Comparison of ENCODE assay signal across 8 cellular contexts in genomic region chr13:48491423-48492122, GRCh38. TPM values are rescaled to one million over a fixed set of nuclear protein-coding genes. Genes with fewer than 3 reads are reported as not detected.
A peak's percentile ranks its signal among the peaks of the same experiment; 100 is the strongest.
DNase-seq lines count a peak whose midpoint lies in the region; ATAC-seq, FAIRE-seq and TF ChIP-seq lines count a peak whose summit lies in the region.

No MANE protein-coding gene starts in this region.

- no peaks in the 10 kb centered on the region for H3K27me3 ChIP-seq in BE2C
- H3K27me3 ChIP-seq in GM12878 (replicated peaks in 1 of 2; ENCODE audit: control insufficient read depth in 2 of 2, insufficient read depth in 2 of 2, low read length in 1 of 2): no peaks in the 10 kb centered on the region
- H3K27me3 ChIP-seq in mucosa of stomach (ENCODE audit: control insufficient read depth, insufficient read depth, low read length): no peaks in the 10 kb centered on the region

- DNase-seq in BE2C: no peak
- no peak for DNase-seq in GM12878 (ENCODE audit: low read depth, low spot score)
- no peak for DNase-seq in SHP77 treated with DMSO at 0.1 percent for 48 hours (lab: John Stamatoyannopoulos, UW)
- DNase-seq in NCI-H526 treated with DMSO at 0.1 percent for 48 hours (lab: John Stamatoyannopoulos, UW): no peak
- no peak for DNase-seq in C1 segment of cervical spinal cord (lab: John Stamatoyannopoulos, UW)
- DNase-seq in NCI-H2227 treated with DMSO at 0.1 percent for 48 hours (lab: John Stamatoyannopoulos, UW): no peak

- no peaks in the 10 kb centered on the region for H4K20me1 ChIP-seq in GM12878 (ENCODE audit: control insufficient read depth, insufficient read depth)

- in situ Hi-C loops in GM12878 (cut with MboI): no loop called here

- SMC1A ChIA-PET in GM12878 (lab: Charles Lee; ENCODE audit: uncharacterized antibody, unreplicated experiment): interaction anchor here (0.8 to 1.9 kb wide), 8 partner anchors 14 to 89 kb away, joined by 3 to 9 read pairs (median 6); no protein-coding TSS in a partner anchor

- RAD21 ChIA-PET in GM12878 (lab: Charles Lee; ENCODE audit: unreplicated experiment): interaction anchor here (0.9 to 5.0 kb wide), 4 partner anchors 38 to 88 kb away, joined by 3 to 26 read pairs (median 8); no protein-coding TSS in a partner anchor

- intact Hi-C loops in GM12878 (cut with micrococcal nuclease; ENCODE audit: unreplicated experiment): loop anchor here (1.0 to 5.0 kb wide), 3 partner anchors 40 to 88 kb away; no protein-coding TSS in a partner anchor

- POLR2A ChIA-PET in GM12878 (lab: Charles Lee): interaction anchor here (0.7 kb wide), 1 partner anchor 41 kb away, joined by 3 read pairs; the partner anchor contains the start of gene RCBTB2

- H3K9me3 ChIP-seq in BE2C (no peaks in the 10 kb centered on the region), GM12878 (replicated peaks; ENCODE audit: control insufficient read depth, insufficient read depth, low read length) (no peaks in the 10 kb centered on the region; the same call in 1 of the 3 replicates), mucosa of stomach (ENCODE audit: control insufficient read depth, low read length) (no peaks in the 10 kb centered on the region)

- H3K27ac ChIP-seq in GM12878 (ENCODE audit: control insufficient read depth, insufficient read depth): peak overlapping the region; percentile 91

- no peak for TF ChIP-seq EP300 in GM12878 (IDR thresholded peaks at IDR 0.05; ENCODE audit: borderline replicate concordance in 1 of 2, control insufficient read depth in 1 of 2, low read depth in 2 of 2, low read length in 2 of 2)

- no TSS peak for BruUV-seq in GM12878 (replicated peaks; lab: Mats Ljungman, UMichigan)

- CTCF ChIA-PET in GM12878 (lab: Yijun Ruan, JAX): interaction anchor here (1.0 to 1.7 kb wide), 5 partner anchors 41 to 158 kb away, joined by 3 to 10 read pairs (median 5); partner anchors contain the start of gene RCBTB2

- ATAC-seq in GM19455 (IDR thresholded peaks at IDR 0.05; ENCODE audit: unreplicated experiment) (peak; percentile 1), GM12878 (peak; percentile 43; the same call in 2 of the 3 replicates)

- H3K4me1 ChIP-seq in BE2C: peaks cover 12% of the 10 kb centered on the region
- peaks cover 69% of the 10 kb centered on the region for H3K4me1 ChIP-seq in GM12878 (ENCODE audit: control insufficient read depth, insufficient read depth, low read length)
- peaks cover 5% of the 10 kb centered on the region for H3K4me1 ChIP-seq in mucosa of stomach (ENCODE audit: control insufficient read depth, insufficient read depth, low read length)

- H3K4me3 ChIP-seq in BE2C (ENCODE audit: low read depth, low read length) (peak overlapping the region; percentile 50), GM12878 (peak overlapping the region; percentile 66), mucosa of stomach (ENCODE audit: low read length) (no peak overlapping the region)

- peaks cover 29% of the 10 kb centered on the region for H3K79me2 ChIP-seq in GM12878 (ENCODE audit: control insufficient read depth, insufficient read depth, low read length)

- H3K9ac ChIP-seq in GM12878 (ENCODE audit: control insufficient read depth, insufficient read depth, low read length): peak overlapping the region; percentile 61
- peak overlapping the region; percentile 30 for H3K9ac ChIP-seq in mucosa of stomach (ENCODE audit: low read length)

- H3K36me3 ChIP-seq in BE2C (peaks cover 4% of the 10 kb centered on the region), GM12878 (ENCODE audit: control insufficient read depth in 2 of 2, insufficient read depth in 2 of 2, low read length in 1 of 2) (peaks cover 0 to 22% of the 10 kb centered on the region in 2 experiments; a peak in 2 of 4 replicates), mucosa of stomach (ENCODE audit: control insufficient read depth, insufficient read depth, low read length) (no peaks in the 10 kb centered on the region)

- no peak for FAIRE-seq in GM12878 (lab: Jason Lieb, UNC)

- H3K4me2 ChIP-seq in GM12878 (ENCODE audit: control insufficient read depth, insufficient read depth): peak overlapping the region; percentile 92

- no peak for TF ChIP-seq CTCF in BE2C (IDR thresholded peaks at IDR 0.05; ENCODE audit: low read depth, low read length)
- TF ChIP-seq CTCF in GM12878 (IDR thresholded peaks at IDR 0.05 in 2 of 3, conservative IDR thresholded peaks at IDR 0.05 in 1 of 3; ENCODE audit: control insufficient read depth in 2 of 3, extremely low read depth in 1 of 3, insufficient read depth in 1 of 3, low read depth in 3 of 3, low read length in 3 of 3): no peak

- TF ChIP-seq POLR2A in GM12878 (IDR thresholded peaks at IDR 0.05; ENCODE audit: low read depth, low read length): no peak

- H2AFZ ChIP-seq in GM12878 (ENCODE audit: control insufficient read depth, low read depth, low read length): no peak overlapping the region; the same call in 1 of the 2 replicates

- TF ChIP-seq RAD21 in GM12878 (IDR thresholded peaks at IDR 0.05; ENCODE audit: insufficient read depth, low read depth, low read length): no peak

TF ChIP-seq in GM12878, 131 proteins besides CTCF, POLR2A, EP300 and RAD21 (continues in another document):
- TF ChIP-seq, protein P1, sequence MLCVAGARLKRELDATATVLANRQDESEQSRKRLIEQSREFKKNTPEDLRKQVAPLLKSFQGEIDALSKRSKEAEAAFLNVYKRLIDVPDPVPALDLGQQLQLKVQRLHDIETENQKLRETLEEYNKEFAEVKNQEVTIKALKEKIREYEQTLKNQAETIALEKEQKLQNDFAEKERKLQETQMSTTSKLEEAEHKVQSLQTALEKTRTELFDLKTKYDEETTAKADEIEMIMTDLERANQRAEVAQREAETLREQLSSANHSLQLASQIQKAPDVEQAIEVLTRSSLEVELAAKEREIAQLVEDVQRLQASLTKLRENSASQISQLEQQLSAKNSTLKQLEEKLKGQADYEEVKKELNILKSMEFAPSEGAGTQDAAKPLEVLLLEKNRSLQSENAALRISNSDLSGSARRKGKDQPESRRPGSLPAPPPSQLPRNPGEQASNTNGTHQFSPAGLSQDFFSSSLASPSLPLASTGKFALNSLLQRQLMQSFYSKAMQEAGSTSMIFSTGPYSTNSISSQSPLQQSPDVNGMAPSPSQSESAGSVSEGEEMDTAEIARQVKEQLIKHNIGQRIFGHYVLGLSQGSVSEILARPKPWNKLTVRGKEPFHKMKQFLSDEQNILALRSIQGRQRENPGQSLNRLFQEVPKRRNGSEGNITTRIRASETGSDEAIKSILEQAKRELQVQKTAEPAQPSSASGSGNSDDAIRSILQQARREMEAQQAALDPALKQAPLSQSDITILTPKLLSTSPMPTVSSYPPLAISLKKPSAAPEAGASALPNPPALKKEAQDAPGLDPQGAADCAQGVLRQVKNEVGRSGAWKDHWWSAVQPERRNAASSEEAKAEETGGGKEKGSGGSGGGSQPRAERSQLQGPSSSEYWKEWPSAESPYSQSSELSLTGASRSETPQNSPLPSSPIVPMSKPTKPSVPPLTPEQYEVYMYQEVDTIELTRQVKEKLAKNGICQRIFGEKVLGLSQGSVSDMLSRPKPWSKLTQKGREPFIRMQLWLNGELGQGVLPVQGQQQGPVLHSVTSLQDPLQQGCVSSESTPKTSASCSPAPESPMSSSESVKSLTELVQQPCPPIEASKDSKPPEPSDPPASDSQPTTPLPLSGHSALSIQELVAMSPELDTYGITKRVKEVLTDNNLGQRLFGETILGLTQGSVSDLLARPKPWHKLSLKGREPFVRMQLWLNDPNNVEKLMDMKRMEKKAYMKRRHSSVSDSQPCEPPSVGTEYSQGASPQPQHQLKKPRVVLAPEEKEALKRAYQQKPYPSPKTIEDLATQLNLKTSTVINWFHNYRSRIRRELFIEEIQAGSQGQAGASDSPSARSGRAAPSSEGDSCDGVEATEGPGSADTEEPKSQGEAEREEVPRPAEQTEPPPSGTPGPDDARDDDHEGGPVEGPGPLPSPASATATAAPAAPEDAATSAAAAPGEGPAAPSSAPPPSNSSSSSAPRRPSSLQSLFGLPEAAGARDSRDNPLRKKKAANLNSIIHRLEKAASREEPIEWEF (IDR thresholded peaks at IDR 0.05; ENCODE audit: insufficient replicate concordance, low read depth, low read length): no peak
- no peak for TF ChIP-seq HCFC1 (IDR thresholded peaks at IDR 0.05; ENCODE audit: low read length)
- no peak for TF ChIP-seq CREM (IDR thresholded peaks at IDR 0.05; ENCODE audit: low read depth)
- TF ChIP-seq DPF2 (IDR thresholded peaks at IDR 0.05): no peak
- TF ChIP-seq HDAC6 (IDR thresholded peaks at IDR 0.05; ENCODE audit: unreplicated experiment): no peak
- TF ChIP-seq MEF2B (IDR thresholded peaks at IDR 0.05; ENCODE audit: partially characterized antibody, poor library complexity, severe bottlenecking): no peak
- TF ChIP-seq MLLT1 (IDR thresholded peaks at IDR 0.05): no peak

RNA-seq across cellular contexts. Expression of gene RCBTB2, which starts 41.3 kb away (rescaled TPM):
- polyA plus RNA-seq in BE2C (2012; ENCODE audit: insufficient read depth, insufficient read length, low read depth): 9.2 TPM
- total RNA-seq in GM12878 (2013; cell fraction: nucleolus; rRNA removed): 2.7 and 4.2 TPM in 2 replicates
- 5.0 and 6.9 TPM in 2 replicates for total RNA-seq in GM12878 (2014; rRNA removed)
- total RNA-seq in GM12878 (2014; rRNA removed; fragmentation: Illumina TruSeq; extraction: Trizol): 6.9 and 8.3 TPM in 2 replicates
- total RNA-seq in GM12878 (2021): 5.9 and 7.7 TPM in 2 replicates
- 9.4 TPM for polyA plus RNA-seq in GM12878 (2011; ENCODE audit: low read depth)
- polyA plus RNA-seq in GM12878 (2011; rRNA removed): 9.8 and 15.3 TPM in 2 replicates
- polyA plus RNA-seq in GM12878 (2011; cell fraction: cytosol; rRNA removed): 3.9 and 5.7 TPM in 2 replicates
- 14.0 and 14.2 TPM in 2 replicates for polyA plus RNA-seq in GM12878 (2011; cell fraction: nucleus; rRNA removed)
- 9.5 and 16.1 TPM in 2 replicates for polyA plus RNA-seq in GM12878 (2012)
- 7.4 and 8.7 TPM in 2 replicates for polyA plus RNA-seq in GM12878 (2014; fragmentation: Illumina TruSeq; extraction: Trizol)
- polyA plus RNA-seq in GM12878 (2014; fragmentation: Nextera tagmentation; extraction: Ambion mirVana): 10 to 100 TPM in 1 of 2 experiments, 1 to 10 TPM in 1; 8.7 to 10.4 TPM
- 7.5 and 7.7 TPM in 2 replicates for polyA plus RNA-seq in GM12878 (2014; rRNA removed)
- polyA plus RNA-seq in GM12878 (2016; fragmentation: Nextera tagmentation; extraction: Ambion mirVana): 10 to 100 TPM; 15.8 to 16.0 TPM
- 6.9 and 8.3 TPM in 2 replicates for polyA minus RNA-seq in GM12878 (2011; rRNA and poly(A)+ RNA removed)
- polyA minus RNA-seq in GM12878 (2011; cell fraction: cytosol; rRNA and poly(A)+ RNA removed): 1.6 and 1.9 TPM in 2 replicates
- 2.9 and 3.6 TPM in 2 replicates for polyA minus RNA-seq in GM12878 (2011; cell fraction: nucleus; rRNA and poly(A)+ RNA removed)
